ENCODE assay signal across 18 cellular contexts in genomic region chr9:83930881-83931280, GRCh38.
"Had no signal": no experiment of that assay in that cellular context is flagged by ENCODE, and none has a peak within 500 bp of the region (broad histone marks: within the 10 kb centered on the region; RNA-seq: fewer than 3 reads in every experiment).

No MANE protein-coding gene starts in this region.

- H3K27me3 ChIP-seq: right lobe of liver, tibial artery, upper lobe of left lung, uterus had no signal

- H2AFZ ChIP-seq: parathyroid adenoma had no signal

- H3K4me1 ChIP-seq: tibial artery, uterus had no signal

- H3K27ac Mint-ChIP-seq: endodermal cell; nephron progenitor cell; stimulated activated naive CD8-positive, alpha-beta T cell treated with anti-CD3 and anti-CD28 coated beads, Interleukin-15, Interleukin-2, amounts not matched to agents 100 ng/mL and 50 ng/mL, for 24 hours had no signal

- H3K79me2 ChIP-seq: parathyroid adenoma had no signal

- H3K27ac ChIP-seq: coronary artery, parathyroid adenoma, prostate gland, right lobe of liver, tibial artery, upper lobe of left lung, uterus had no signal

- H3K9me3 ChIP-seq: prostate gland, right lobe of liver, tibial artery, upper lobe of left lung, uterus had no signal

- H3K36me3 ChIP-seq: prostate gland, right lobe of liver, tibial artery, upper lobe of left lung, uterus had no signal

- H3K4me3 ChIP-seq: coronary artery, prostate gland, right lobe of liver, tibial artery, upper lobe of left lung, uterus had no signal

- H3K36me3 Mint-ChIP-seq: naive thymus-derived CD4-positive, alpha-beta T cell; stimulated activated effector memory CD8-positive, alpha-beta T cell treated with anti-CD3 and anti-CD28 coated beads, Interleukin-12 subunit alpha, Interleukin-12 subunit beta, amount 100 ng/mL, for 72 hours had no signal

- H3K9me3 Mint-ChIP-seq: endodermal cell; naive thymus-derived CD4-positive, alpha-beta T cell; nephron progenitor cell; stimulated activated effector memory CD8-positive, alpha-beta T cell treated with anti-CD3 and anti-CD28 coated beads, Interleukin-12 subunit alpha, Interleukin-12 subunit beta, amount 100 ng/mL, for 72 hours; stimulated activated naive CD8-positive, alpha-beta T cell treated with anti-CD3 and anti-CD28 coated beads, Interleukin-15, Interleukin-2, amounts not matched to agents 100 ng/mL and 50 ng/mL, for 24 hours had no signal

- ATAC-seq: left colon; left ventricle myocardium superior; naive thymus-derived CD4-positive, alpha-beta T cell; right lobe of liver; stimulated activated effector memory CD8-positive, alpha-beta T cell treated with anti-CD3 and anti-CD28 coated beads, Interleukin-12 subunit alpha, Interleukin-12 subunit beta, amount 100 ng/mL, for 72 hours had no signal

- H3K4me1 Mint-ChIP-seq: stimulated activated effector memory CD8-positive, alpha-beta T cell treated with anti-CD3 and anti-CD28 coated beads, Interleukin-12 subunit alpha, Interleukin-12 subunit beta, amount 100 ng/mL, for 72 hours had no signal

- H3K27me3 Mint-ChIP-seq: stimulated activated naive CD8-positive, alpha-beta T cell treated with anti-CD3 and anti-CD28 coated beads, Interleukin-15, Interleukin-2, amounts not matched to agents 100 ng/mL and 50 ng/mL, for 24 hours had no signal

- H3K4me3 Mint-ChIP-seq: endodermal cell; nephron progenitor cell; stimulated activated effector memory CD8-positive, alpha-beta T cell treated with anti-CD3 and anti-CD28 coated beads, Interleukin-12 subunit alpha, Interleukin-12 subunit beta, amount 100 ng/mL, for 72 hours; stimulated activated naive CD8-positive, alpha-beta T cell treated with anti-CD3 and anti-CD28 coated beads, Interleukin-15, Interleukin-2, amounts not matched to agents 100 ng/mL and 50 ng/mL, for 24 hours had no signal

- DNase-seq: effector CD4-positive, alpha-beta T cell; endodermal cell; left colon; left ventricle myocardium superior; naive thymus-derived CD4-positive, alpha-beta T cell; nephron progenitor cell; retina; right lobe of liver; stimulated activated CD4-positive, alpha-beta T cell treated with anti-CD3 and anti-CD28 coated beads, Interleukin-4, amount 100 ng/mL, for 1 hour; stimulated activated CD8-positive, alpha-beta memory T cell treated with anti-CD3 and anti-CD28 coated beads, Interleukin-4, amount 100 ng/mL, for 48 hours; tibial artery; upper lobe of left lung; uterus had no signal

- H3K9ac ChIP-seq: parathyroid adenoma had no signal
